Comparison of ENCODE assay signal across 6 cellular contexts in genomic region chr12:51515037-51515436, GRCh38.
DNase-seq lines count a peak whose midpoint lies in the region; ATAC-seq, FAIRE-seq and TF ChIP-seq lines count a peak whose summit lies in the region.
"Not testable (repeated sequence)": the region's sequence is repeated elsewhere in the genome, so short reads cannot be mapped to it uniquely, and the experiment has no call there.

No MANE protein-coding gene starts in this region.

- not testable (repeated sequence) for H3K36me3 Mint-ChIP-seq in endodermal cell (ENCODE audit: low read depth)

- not testable (repeated sequence) for H3K27me3 Mint-ChIP-seq in endodermal cell (ENCODE audit: insufficient read depth)

- not testable (repeated sequence) for TF ChIP-seq POLR2A in HepG2 (IDR thresholded peaks at IDR 0.05; ENCODE audit: insufficient read depth in 1 of 2, low read depth in 2 of 2, low read length in 2 of 2)

- H3K4me3 Mint-ChIP-seq in endodermal cell = not testable (repeated sequence)

- not testable (repeated sequence) for H3K27ac ChIP-seq in endodermal cell (ENCODE audit: low read depth, low read length); HepG2 (ENCODE audit: extremely low read length, insufficient read depth, low read length)

- not testable (repeated sequence) for H3K36me3 ChIP-seq in adipocyte (ENCODE audit: control insufficient read depth, insufficient read depth, low read length, severe bottlenecking); endodermal cell (ENCODE audit: control insufficient read depth, insufficient read depth, low read length); HepG2 (replicated peaks in 1 of 2; ENCODE audit: control insufficient read depth in 1 of 2, insufficient read depth in 2 of 2, low read length in 2 of 2)

- H3K4me2 ChIP-seq in HepG2 (ENCODE audit: low read depth, low read length) = not testable (repeated sequence)

- H3K27me3 ChIP-seq in adipocyte (replicated peaks; ENCODE audit: control insufficient read depth, insufficient read depth, low read length) = peaks cover 11% of the 10 kb centered on the region
- not testable (repeated sequence) for H3K27me3 ChIP-seq in endodermal cell (ENCODE audit: control insufficient read depth, insufficient read depth, low read length, poor library complexity, severe bottlenecking); HepG2 (ENCODE audit: control insufficient read depth in 1 of 2, insufficient read depth in 2 of 2, low read length in 2 of 2)

- H3K9me3 Mint-ChIP-seq in endodermal cell = not testable (repeated sequence)

- H3K4me1 Mint-ChIP-seq in endodermal cell = peaks cover 25% of the 10 kb centered on the region

- not testable (repeated sequence) for H3K4me1 ChIP-seq in adipocyte (ENCODE audit: control insufficient read depth, insufficient read depth, low read length); endodermal cell (ENCODE audit: control insufficient read depth, insufficient read depth, low read length); HepG2 (ENCODE audit: insufficient read depth, low read length)

- not testable (repeated sequence) for H2AFZ ChIP-seq in HepG2 (ENCODE audit: low read length)

- TF ChIP-seq CTCF in endodermal cell (conservative IDR thresholded peaks at IDR 0.05); fibroblast of mammary gland (conservative IDR thresholded peaks at IDR 0.05; ENCODE audit: control insufficient read depth, insufficient read depth, low read depth, low read length); fibroblast of villous mesenchyme (IDR thresholded peaks at IDR 0.05; ENCODE audit: insufficient read depth, low read depth, low read length); HepG2 (CRISPR knock-in tag; IDR thresholded peaks at IDR 0.05): not testable (repeated sequence)

- TF ChIP-seq EP300 in Ishikawa (IDR thresholded peaks at IDR 0.05; ENCODE audit: borderline replicate concordance); HepG2 (IDR thresholded peaks at IDR 0.05; ENCODE audit: low read depth in 2 of 2, low read length in 2 of 2); HepG2 (CRISPR knock-in tag; IDR thresholded peaks at IDR 0.05; ENCODE audit: borderline replicate concordance): not testable (repeated sequence)

- H3K27ac Mint-ChIP-seq in endodermal cell = not testable (repeated sequence)

- FAIRE-seq in HepG2 (lab: Jason Lieb, UNC) = not testable (repeated sequence)

- not testable (repeated sequence) for H4K20me1 ChIP-seq in HepG2 (ENCODE audit: insufficient read depth, low read length)

- H3K9me3 ChIP-seq in adipocyte (ENCODE audit: control insufficient read depth, low read length); endodermal cell (ENCODE audit: control insufficient read depth, low read length); HepG2 (ENCODE audit: low read length): not testable (repeated sequence)

- not testable (repeated sequence) for H3K4me3 ChIP-seq in adipocyte (ENCODE audit: low read length); endodermal cell (ENCODE audit: low read length); fibroblast of mammary gland (ENCODE audit: control insufficient read depth, low read depth, low read length); fibroblast of villous mesenchyme (ENCODE audit: low read depth, low read length); HepG2 (replicated peaks in 1 of 3; ENCODE audit: insufficient read depth in 1 of 3, low read depth in 2 of 3, low read length in 3 of 3)

- not testable (repeated sequence) for BruUV-seq in HepG2 (replicated peaks; lab: Mats Ljungman, UMichigan)

- ATAC-seq in HepG2 = not testable (repeated sequence)

- not testable (repeated sequence) for TF ChIP-seq RAD21 in Ishikawa (IDR thresholded peaks at IDR 0.05; ENCODE audit: low read depth); HepG2 (CRISPR knock-in tag; IDR thresholded peaks at IDR 0.05)

- DNase-seq in adipocyte (ENCODE audit: low read depth) (peak; percentile 9), endodermal cell (peak; percentile 17), fibroblast of mammary gland (ENCODE audit: low read depth) (peak; percentile 29), fibroblast of villous mesenchyme (ENCODE audit: low read depth) (peak; percentile 52)
- not testable (repeated sequence) for DNase-seq in HepG2 (ENCODE audit: low spot score)

- intact Hi-C loops in HepG2 (cut with micrococcal nuclease; ENCODE audit: unreplicated experiment) = not testable (repeated sequence)

- not testable (repeated sequence) for H3K79me2 ChIP-seq in HepG2 (ENCODE audit: insufficient read depth, low read length)

- in situ Hi-C loops in HepG2 (cut with HindIII; ENCODE audit: extremely low pct_ligation_motif_present, low pct_unique_long_range_greater_than_20kb) = not testable (repeated sequence)

- not testable (repeated sequence) for H3K9ac ChIP-seq in adipocyte (ENCODE audit: low read length); endodermal cell (ENCODE audit: extremely low read depth, low read length, poor library complexity, severe bottlenecking); HepG2 (ENCODE audit: insufficient read depth, low read depth, low read length)

- WGBS in endodermal cell (ENCODE audit: insufficient coverage in 1 of 2, insufficient read length in 1 of 2), 2 experiments = 93 to 100% methylated on average over 2 to 4 of the region's 4 CpGs
- 11% methylated on average over 4 of the region's 4 CpGs for WGBS in HepG2 (ENCODE audit: low lambda C conversion rate)

- POLR2A ChIA-PET in HepG2 (lab: Yijun Ruan, JAX) = not testable (repeated sequence)

- CTCF ChIA-PET in HepG2 (lab: Yijun Ruan, JAX; ENCODE audit: low intra/inter-chr PET ratio, low total read pairs) = not testable (repeated sequence)

TF ChIP-seq in Ishikawa, 13 proteins besides CTCF, POLR2A, EP300 and RAD21:
- peak; percentile 11; the same call in 1 of the 2 replicates for TF ChIP-seq CEBPB (IDR thresholded peaks at IDR 0.05)

TF ChIP-seq in HepG2, 621 proteins besides CTCF, POLR2A, EP300 and RAD21:
- peak; percentile 38; the same call in 1 of the 2 replicates for TF ChIP-seq CEBPB (IDR thresholded peaks at IDR 0.05; ENCODE audit: borderline replicate concordance, low read depth, low read length)
